Comparison of ENCODE assay signal across 15 cellular contexts in genomic region chr9:121141706-121142105, GRCh38. TPM values are rescaled to one million over a fixed set of nuclear protein-coding genes. Genes with fewer than 3 reads are reported as not detected.
DNase-seq lines count a peak whose midpoint lies in the region; ATAC-seq, FAIRE-seq and TF ChIP-seq lines count a peak whose summit lies in the region.
"Had no signal": no experiment of that assay in that cellular context is flagged by ENCODE, and none has a peak within 500 bp of the region (broad histone marks: within the 10 kb centered on the region; RNA-seq: fewer than 3 reads in every experiment).

No MANE protein-coding gene starts in this region.

- no peak for ATAC-seq in CD4-positive, CD25-positive, alpha-beta regulatory T cell (ENCODE audit: low read depth in 2 of 2)
- peak; percentile 48 for ATAC-seq in body of pancreas
- ATAC-seq in stimulated activated effector memory CD8-positive, alpha-beta T cell treated with anti-CD3 and anti-CD28 coated beads, Interleukin-12 subunit alpha, Interleukin-12 subunit beta, amount 100 ng/mL, for 72 hours: no peak
- ATAC-seq in GM19023 (IDR thresholded peaks at IDR 0.05; ENCODE audit: unreplicated experiment): no peak

- TF ChIP-seq CTCF in body of pancreas (IDR thresholded peaks at IDR 0.05): no peak

- intact Hi-C loops in body of pancreas (cut with DNase I): no loop called here

- H3K27me3 Mint-ChIP-seq in CD4-positive, CD25-positive, alpha-beta regulatory T cell: no peaks in the 10 kb centered on the region
- H3K27me3 Mint-ChIP-seq: CD4-positive, alpha-beta T cell had no signal

- H3K4me1 Mint-ChIP-seq in CD4-positive, CD25-positive, alpha-beta regulatory T cell: peaks cover 18 to 43% (median 28%) of the 10 kb centered on the region in 4 donors
- H3K4me1 Mint-ChIP-seq in stimulated activated effector memory CD8-positive, alpha-beta T cell treated with anti-CD3 and anti-CD28 coated beads, Interleukin-12 subunit alpha, Interleukin-12 subunit beta, amount 100 ng/mL, for 72 hours: peaks cover 5% of the 10 kb centered on the region

- TF ChIP-seq POLR2A in H54 (IDR thresholded peaks at IDR 0.05; ENCODE audit: low read depth, low read length) (no peak), body of pancreas (IDR thresholded peaks at IDR 0.05) (no peak)

- peak overlapping the region in 2 of 3 donors; percentile 62 to 80 for H3K27ac Mint-ChIP-seq in CD4-positive, CD25-positive, alpha-beta regulatory T cell
- H3K27ac Mint-ChIP-seq in stimulated activated effector memory CD8-positive, alpha-beta T cell treated with anti-CD3 and anti-CD28 coated beads, Interleukin-12 subunit alpha, Interleukin-12 subunit beta, amount 100 ng/mL, for 72 hours: peak overlapping the region; percentile 55

- WGBS in body of pancreas, 2 donors: 45 to 65% methylated on average over 1 of the region's 1 CpG

- no peak for DNase-seq in CD4-positive, CD25-positive, alpha-beta regulatory T cell
- no peak for DNase-seq in H54 (ENCODE audit: insufficient read length, low spot score)
- no peak for DNase-seq in body of pancreas
- DNase-seq in stimulated activated effector memory CD8-positive, alpha-beta T cell treated with anti-CD3 and anti-CD28 coated beads, Interleukin-12 subunit alpha, Interleukin-12 subunit beta, amount 100 ng/mL, for 72 hours (ENCODE audit: low spot score in 2 of 2): no peak
- no peak for DNase-seq in substantia nigra (lab: John Stamatoyannopoulos, UW)
- no peak for DNase-seq in HT-29 (ENCODE audit: low spot score)
- DNase-seq: 8988T; ACHN; CD4-positive, alpha-beta T cell; DMS79 treated with DMSO at 0.1 percent for 48 hours; GF-D8; GM23248; H9 had no signal

- FAIRE-seq in H54 (lab: Jason Lieb, UNC): peak; percentile 60

- H3K36me3 ChIP-seq in CD4-positive, CD25-positive, alpha-beta regulatory T cell (ENCODE audit: control insufficient read depth, insufficient read depth, low read length): peaks cover 96% of the 10 kb centered on the region
- H3K36me3 ChIP-seq in body of pancreas (replicated peaks in 1 of 2; ENCODE audit: insufficient read depth in 1 of 2, low read depth in 2 of 2): peaks cover 0 to 14% of the 10 kb centered on the region in 2 donors

- H3K27me3 ChIP-seq in CD4-positive, CD25-positive, alpha-beta regulatory T cell (ENCODE audit: control insufficient read depth, insufficient read depth, low read length): no peaks in the 10 kb centered on the region
- no peaks in the 10 kb centered on the region for H3K27me3 ChIP-seq in body of pancreas
- H3K27me3 ChIP-seq: BLaER1 treated with 17β-estradiol and CSF1 and Interleukin-3, amounts not matched to agents 10 nM and 100 nM had no signal

- no peak overlapping the region for H3K27ac ChIP-seq in CD4-positive, CD25-positive, alpha-beta regulatory T cell (ENCODE audit: insufficient read depth, low read length, poor library complexity, severe bottlenecking)
- peak overlapping the region in 2 of 4 donors; percentile 26 to 47 for H3K27ac ChIP-seq in body of pancreas
- no peak overlapping the region for H3K27ac ChIP-seq in substantia nigra (ENCODE audit: low read depth, low read length, poor library complexity, severe bottlenecking)
- H3K27ac ChIP-seq: BLaER1 treated with 17β-estradiol and CSF1 and Interleukin-3, amounts not matched to agents 10 nM and 100 nM; GM23248 had no signal

- H3K4me3 ChIP-seq in CD4-positive, CD25-positive, alpha-beta regulatory T cell (ENCODE audit: low read depth, low read length): no peak overlapping the region
- no peak overlapping the region for H3K4me3 ChIP-seq in body of pancreas
- H3K4me3 ChIP-seq: BLaER1 treated with 17β-estradiol and CSF1 and Interleukin-3, amounts not matched to agents 10 nM and 100 nM; GM23248 had no signal

- H3K36me3 Mint-ChIP-seq in CD4-positive, CD25-positive, alpha-beta regulatory T cell: peaks cover 79% of the 10 kb centered on the region
- peaks cover 99% of the 10 kb centered on the region for H3K36me3 Mint-ChIP-seq in stimulated activated effector memory CD8-positive, alpha-beta T cell treated with anti-CD3 and anti-CD28 coated beads, Interleukin-12 subunit alpha, Interleukin-12 subunit beta, amount 100 ng/mL, for 72 hours

- H3K9me3 Mint-ChIP-seq in CD4-positive, CD25-positive, alpha-beta regulatory T cell: no peaks in the 10 kb centered on the region
- H3K9me3 Mint-ChIP-seq in stimulated activated effector memory CD8-positive, alpha-beta T cell treated with anti-CD3 and anti-CD28 coated beads, Interleukin-12 subunit alpha, Interleukin-12 subunit beta, amount 100 ng/mL, for 72 hours: no peaks in the 10 kb centered on the region
- H3K9me3 Mint-ChIP-seq: CD4-positive, alpha-beta T cell; H9 had no signal

- H3K4me3 Mint-ChIP-seq in CD4-positive, CD25-positive, alpha-beta regulatory T cell: no peak overlapping the region
- no peak overlapping the region for H3K4me3 Mint-ChIP-seq in stimulated activated effector memory CD8-positive, alpha-beta T cell treated with anti-CD3 and anti-CD28 coated beads, Interleukin-12 subunit alpha, Interleukin-12 subunit beta, amount 100 ng/mL, for 72 hours
- H3K4me3 Mint-ChIP-seq: CD4-positive, alpha-beta T cell; H9 had no signal

- H3K9me3 ChIP-seq in CD4-positive, CD25-positive, alpha-beta regulatory T cell (ENCODE audit: control insufficient read depth in 2 of 2, low read length in 2 of 2): no peaks in the 10 kb centered on the region
- no peaks in the 10 kb centered on the region for H3K9me3 ChIP-seq in body of pancreas
- H3K9me3 ChIP-seq: BLaER1 treated with 17β-estradiol and CSF1 and Interleukin-3, amounts not matched to agents 10 nM and 100 nM had no signal

- peaks cover 4% of the 10 kb centered on the region for H3K4me1 ChIP-seq in CD4-positive, CD25-positive, alpha-beta regulatory T cell (ENCODE audit: control insufficient read depth, insufficient read depth, low read length, poor library complexity, severe bottlenecking)
- H3K4me1 ChIP-seq in body of pancreas: no peaks in the 10 kb centered on the region
- H3K4me1 ChIP-seq: BLaER1 treated with 17β-estradiol and CSF1 and Interleukin-3, amounts not matched to agents 10 nM and 100 nM had no signal

RNA-seq across cellular contexts. Expression of gene RAB14, which starts 60.0 kb away (rescaled TPM):
- 56.8 TPM for total RNA-seq in CD4-positive, CD25-positive, alpha-beta regulatory T cell
- polyA plus RNA-seq in CD4-positive, CD25-positive, alpha-beta regulatory T cell: 10 to 100 TPM; 36.8 to 54.7 (median 45.1) TPM
- 10 to 100 TPM; 13.5 to 21.8 TPM for total RNA-seq in body of pancreas
- total RNA-seq in HT-29 (2014; rRNA removed; shearing (Covaris generic)): 10.4 and 11.1 TPM in 2 replicates
